8 cellular contexts compared by ENCODE assay signal in genomic region chr12:104505095-104505819, GRCh38.
DNase-seq lines count a peak whose midpoint lies in the region; ATAC-seq lines count a peak whose summit lies in the region.

No MANE protein-coding gene starts in this region.

- H3K4me1 Mint-ChIP-seq in activated T-cell treated with anti-CD3 and anti-CD28 coated beads, Interleukin-2, amount 50 U/mL, for 24 hours (ENCODE audit: low read depth), result peaks cover 97% of the 10 kb centered on the region

- H3K36me3 ChIP-seq in KOPT-K1 (ENCODE audit: insufficient read depth, low read length), result peaks cover 92% of the 10 kb centered on the region

- no peak overlapping the region for H3K27ac Mint-ChIP-seq in activated T-cell treated with anti-CD3 and anti-CD28 coated beads, Interleukin-2, amount 50 U/mL, for 24 hours

- peaks cover 3% of the 10 kb centered on the region for H3K9me3 Mint-ChIP-seq in activated T-cell treated with anti-CD3 and anti-CD28 coated beads, Interleukin-2, amount 50 U/mL, for 24 hours

- DNase-seq in germinal center (ENCODE audit: low spot score), result peak; percentile 74
- DNase-seq in SW480 (ENCODE audit: low spot score), result no peak
- DNase-seq in stimulated activated CD4-positive, alpha-beta T cell treated with anti-CD3 and anti-CD28 coated beads, Interleukin-1b, Interleukin-23, amount 100 ng/mL, for 48 hours, result no peak
- DNase-seq in activated T-cell treated with anti-CD3 and anti-CD28 coated beads, Interleukin-2, amount 50 U/mL, for 24 hours, result no peak
- no peak for DNase-seq in inferior parietal cortex (ENCODE audit: extremely low spot score)

- H3K4me3 Mint-ChIP-seq in activated T-cell treated with anti-CD3 and anti-CD28 coated beads, Interleukin-2, amount 50 U/mL, for 24 hours, result no peak overlapping the region

- H3K27me3 Mint-ChIP-seq in activated T-cell treated with anti-CD3 and anti-CD28 coated beads, Interleukin-2, amount 50 U/mL, for 24 hours, result no peaks in the 10 kb centered on the region

- H3K9me3 ChIP-seq in KOPT-K1 (ENCODE audit: insufficient read depth, low read length, poor library complexity, severe bottlenecking), result peaks cover 9% of the 10 kb centered on the region

- ATAC-seq in GM18520 (IDR thresholded peaks at IDR 0.05; ENCODE audit: unreplicated experiment), result peak; percentile 97
- ATAC-seq in GM21825 (IDR thresholded peaks at IDR 0.05; ENCODE audit: unreplicated experiment), result peak; percentile 91

- H3K36me3 Mint-ChIP-seq in activated T-cell treated with anti-CD3 and anti-CD28 coated beads, Interleukin-2, amount 50 U/mL, for 24 hours (ENCODE audit: low read depth), result peaks cover 18% of the 10 kb centered on the region

- peak overlapping the region; percentile 99 for H3K27ac ChIP-seq in KOPT-K1 (ENCODE audit: low read depth, low read length, poor library complexity, severe bottlenecking)
